ENCODE assay signal across 8 cellular contexts in genomic region chr7:5424689-5425506, GRCh38. TPM values are rescaled to one million over a fixed set of nuclear protein-coding genes. Genes with fewer than 3 reads are reported as not detected.
DNase-seq lines count a peak whose midpoint lies in the region; ATAC-seq and TF ChIP-seq lines count a peak whose summit lies in the region.

No MANE protein-coding gene starts in this region.

- H2AFZ ChIP-seq in IMR-90 (replicated peaks; ENCODE audit: low read length, poor library complexity) (peak overlapping the region; percentile 84), fibroblast of lung (ENCODE audit: low read length) (no peak overlapping the region)

- H3K4me1 Mint-ChIP-seq in naive thymus-derived CD8-positive, alpha-beta T cell, result peaks cover 13 to 56% (median 45%) of the 10 kb centered on the region in 4 donors

- intact Hi-C loops in IMR-90 (cut with micrococcal nuclease), result no loop called here

- peak overlapping the region; percentile 50 for H2AK5ac ChIP-seq in IMR-90 (ENCODE audit: low read depth, low read length)

- peak overlapping the region; percentile 97 for H3K4ac ChIP-seq in IMR-90 (ENCODE audit: low read depth, low read length)

- H3K79me2 ChIP-seq in fibroblast of lung (ENCODE audit: control insufficient read depth, insufficient read depth, low read length), result peaks cover 91% of the 10 kb centered on the region

- peak overlapping the region; percentile 79 for H2BK120ac ChIP-seq in IMR-90 (ENCODE audit: low read depth, low read length)

- peaks cover 0 to 8% of the 10 kb centered on the region in 2 experiments; a peak in 1 of 4 replicates for H3K79me1 ChIP-seq in IMR-90 (ENCODE audit: low read depth in 1 of 2, low read length in 2 of 2)

- H3K56ac ChIP-seq in IMR-90 (ENCODE audit: extremely low read depth, insufficient read depth, low read length), result peak overlapping the region; percentile 99

- H4K91ac ChIP-seq in IMR-90 (ENCODE audit: insufficient read depth, low read depth, low read length), result peak overlapping the region; percentile 99

- peaks cover 16 to 66% (median 44%) of the 10 kb centered on the region in 5 donors for H3K27me3 Mint-ChIP-seq in naive thymus-derived CD8-positive, alpha-beta T cell

- H3K14ac ChIP-seq in IMR-90 (replicated peaks; ENCODE audit: low read depth, low read length), result peak overlapping the region; percentile 99

- H3K4me2 ChIP-seq in IMR-90 (ENCODE audit: low read depth, low read length) (peak overlapping the region; percentile 93), fibroblast of lung (ENCODE audit: extremely low read depth, insufficient read depth, low read length) (peak overlapping the region; percentile 96)

- in situ Hi-C loops in IMR-90 (cut with MboI; ENCODE audit: low sequenced_read_pairs), result no loop called here

- H3K36me3 Mint-ChIP-seq in naive thymus-derived CD8-positive, alpha-beta T cell, result peaks cover 0 to 2% (median 0%) of the 10 kb centered on the region in 3 donors

- ATAC-seq in IMR-90 (ENCODE audit: low read depth), result no peak
- no peak for ATAC-seq in naive thymus-derived CD8-positive, alpha-beta T cell
- ATAC-seq in HG02973 (IDR thresholded peaks at IDR 0.05; ENCODE audit: unreplicated experiment), result no peak
- ATAC-seq in HG02623 (IDR thresholded peaks at IDR 0.05; ENCODE audit: unreplicated experiment), result no peak

- H3K9me3 ChIP-seq in IMR-90 (ENCODE audit: control insufficient read depth, insufficient read depth, low read length) (no peaks in the 10 kb centered on the region), fibroblast of lung (ENCODE audit: control insufficient read depth, insufficient read depth, low read depth, low read length) (no peaks in the 10 kb centered on the region)

- TF ChIP-seq RAD21 in IMR-90 (IDR thresholded peaks at IDR 0.05; ENCODE audit: low read length), result no peak

- BruUV-seq in IMR-90 (replicated peaks; lab: Mats Ljungman, UMichigan), result no TSS peak

- no peak for TF ChIP-seq CTCF in IMR-90 (conservative IDR thresholded peaks at IDR 0.05; ENCODE audit: low read depth, low read length)
- TF ChIP-seq CTCF in VCaP (conservative IDR thresholded peaks at IDR 0.05), result 0 out of 2 replicates have a peak, but pooled peaks have one; percentile 6
- TF ChIP-seq CTCF in fibroblast of lung (conservative IDR thresholded peaks at IDR 0.05 in 1 of 2, IDR thresholded peaks at IDR 0.05 in 1 of 2; ENCODE audit: low read depth in 1 of 2, low read length in 2 of 2), result no peak

- H2BK5ac ChIP-seq in IMR-90 (ENCODE audit: low read depth, low read length, poor library complexity, severe bottlenecking), result peak overlapping the region; percentile 90

- DNase-seq in D341Med (ENCODE audit: low spot score), result peak; percentile 66
- peak; percentile 33 for DNase-seq in IMR-90
- peak; percentile 45 to 59 for DNase-seq in fibroblast of lung (ENCODE audit: low read depth in 2 of 2)
- peak in 1 of 10 donors; percentile 16 for DNase-seq in naive thymus-derived CD8-positive, alpha-beta T cell
- no peak for DNase-seq in dedifferentiated amniotic fluid mesenchymal stem cell (ENCODE audit: extremely low spot score)

- dilution Hi-C loops in IMR-90 (cut with HindIII; ENCODE audit: low sequenced_read_pairs, unreplicated experiment), result no loop called here

- peak overlapping the region; percentile 99 for H2AK9ac ChIP-seq in IMR-90 (replicated peaks; ENCODE audit: low read depth, low read length, poor library complexity)

- peak overlapping the region; percentile 91 for H3K23ac ChIP-seq in IMR-90 (ENCODE audit: low read depth, low read length)

- no peaks in the 10 kb centered on the region for H3K4me1 ChIP-seq in IMR-90 (ENCODE audit: control insufficient read depth, insufficient read depth, low read length)
- H3K4me1 ChIP-seq in fibroblast of lung (ENCODE audit: control insufficient read depth, extremely low read depth, insufficient read depth, low read length), result no peaks in the 10 kb centered on the region

- CTCF ChIA-PET in IMR-90 (lab: Yijun Ruan, JAX), result no interaction called here

- H2BK20ac ChIP-seq in IMR-90 (ENCODE audit: low read depth, low read length), result no peak overlapping the region

- peaks cover 7% of the 10 kb centered on the region; the same call in 1 of the 2 replicates for H4K20me1 ChIP-seq in IMR-90 (ENCODE audit: insufficient read depth, low read length)
- H4K20me1 ChIP-seq in fibroblast of lung (ENCODE audit: control insufficient read depth, extremely low read depth, insufficient read depth, low read length), result no peaks in the 10 kb centered on the region

- H3K9me1 ChIP-seq in IMR-90 (ENCODE audit: insufficient read depth, low read length), result no peaks in the 10 kb centered on the region

- peak overlapping the region; percentile 70 for H3K18ac ChIP-seq in IMR-90 (ENCODE audit: low read depth, low read length)

- no peak for TF ChIP-seq POLR2A in IMR-90 (IDR thresholded peaks at IDR 0.05; ENCODE audit: low read depth, low read length)

- peak overlapping the region; percentile 43 to 88 (median 80) for H3K4me3 Mint-ChIP-seq in naive thymus-derived CD8-positive, alpha-beta T cell

- H3K9ac ChIP-seq in IMR-90 (ENCODE audit: low read depth, low read length) (peak overlapping the region; percentile 90), fibroblast of lung (ENCODE audit: insufficient read depth, low read length) (peak overlapping the region; percentile 75)

- POLR2A ChIA-PET in IMR-90 (lab: Charles Lee; ENCODE audit: unreplicated experiment), result interaction anchor here (0.8 kb wide), 1 partner anchor 219 kb away, joined by 13 read pairs; no protein-coding TSS in a partner anchor
- POLR2A ChIA-PET in naive thymus-derived CD8-positive, alpha-beta T cell (lab: Charles Lee), result interaction anchor here (0.6 to 1.0 kb wide), 2 partner anchors 28 to 630 kb away, joined by 3 read pairs; no protein-coding TSS in a partner anchor

- peak overlapping the region; percentile 70; the same call in 1 of the 3 replicates for H2BK15ac ChIP-seq in IMR-90 (ENCODE audit: low read depth, low read length)

- no peaks in the 10 kb centered on the region for H3K9me3 Mint-ChIP-seq in naive thymus-derived CD8-positive, alpha-beta T cell

- 2% methylated on average over 11 of the region's 55 CpGs; no CpG with 5 or more reads in 1 of the 2 experiments for WGBS in IMR-90 (ENCODE audit: extremely low coverage in 2 of 2, insufficient read length in 1 of 2), 2 experiments

- H3K27ac ChIP-seq in IMR-90 (ENCODE audit: insufficient read depth, low read length) (peak overlapping the region; percentile 99), VCaP (peak overlapping the region; percentile 100), fibroblast of lung (ENCODE audit: insufficient read depth, low read length) (peak overlapping the region; percentile 84)

- H3K4me3 ChIP-seq in IMR-90 (ENCODE audit: insufficient read depth, low read depth, low read length) (peak overlapping the region; percentile 59), fibroblast of lung (replicated peaks in 1 of 4; ENCODE audit: control extremely low read depth in 1 of 4, insufficient read depth in 1 of 4, low read depth in 3 of 4, low read length in 4 of 4) (peak overlapping the region; percentile 73 to 99 (median 96))

- peak overlapping the region; percentile 95 to 97 for H4K8ac ChIP-seq in IMR-90 (ENCODE audit: low read depth in 2 of 2, low read length in 2 of 2)

- H3K27me3 ChIP-seq in IMR-90 (ENCODE audit: control insufficient read depth, insufficient read depth, low read length) (no peaks in the 10 kb centered on the region), fibroblast of lung (ENCODE audit: control insufficient read depth, insufficient read depth, low read length) (no peaks in the 10 kb centered on the region)

- H3K27ac Mint-ChIP-seq in naive thymus-derived CD8-positive, alpha-beta T cell, result peak overlapping the region in 2 of 10 donors; percentile 37 to 58

- H4K5ac ChIP-seq in IMR-90 (ENCODE audit: low read depth, low read length), result peak overlapping the region; percentile 29

- H3K36me3 ChIP-seq in IMR-90 (ENCODE audit: control insufficient read depth, insufficient read depth, low read length) (peaks cover 6% of the 10 kb centered on the region; the same call in 1 of the 2 replicates), fibroblast of lung (ENCODE audit: control insufficient read depth, insufficient read depth, low read length) (peaks cover 4% of the 10 kb centered on the region)

TF ChIP-seq in IMR-90, 13 proteins besides CTCF, POLR2A, EP300 and RAD21:
- TF ChIP-seq MAFK (IDR thresholded peaks at IDR 0.05; ENCODE audit: low read depth, low read length) (peak; percentile 42), CEBPB (IDR thresholded peaks at IDR 0.05; ENCODE audit: low read depth, low read length) (no peak), MXI1 (IDR thresholded peaks at IDR 0.05; ENCODE audit: borderline replicate concordance, low read depth, low read length) (no peak)

RNA-seq across cellular contexts. Expression of gene TNRC18, which starts 1.3 kb away (rescaled TPM):
- total RNA-seq in IMR-90 (2012; rRNA removed) (4.7 and 5.3 TPM in 2 replicates), fibroblast of lung (32.1 and 38.5 TPM in 2 replicates)
- polyA plus RNA-seq in IMR-90 (2012; rRNA removed) (29.6 and 37.9 TPM in 2 replicates), fibroblast of lung (19.7 and 21.7 TPM in 2 replicates)
- polyA plus RNA-seq in IMR-90 (2012; cell fraction: cytosol; rRNA removed), result 37.7 and 43.0 TPM in 2 replicates
- polyA plus RNA-seq in IMR-90 (2012; cell fraction: nucleus; rRNA removed; ENCODE audit: low replicate concordance), result 64.3 and 93.3 TPM in 2 replicates
- 51.5 and 68.1 TPM in 2 replicates for polyA plus RNA-seq in fibroblast of lung (2012)
- polyA minus RNA-seq in fibroblast of lung (ENCODE audit: low replicate concordance), result 145 and 179 TPM in 2 replicates
- 10 to 100 TPM; 41.0 to 42.7 TPM for total RNA-seq in naive thymus-derived CD8-positive, alpha-beta T cell
- 1 to 10 TPM in 2 of 3 donors, under 1 TPM in 1; 0.59 to 1.6 (median 1.0) TPM for polyA plus RNA-seq in naive thymus-derived CD8-positive, alpha-beta T cell
